Comparison of ENCODE assay signal across 18 cellular contexts in the genomic region with DNA sequence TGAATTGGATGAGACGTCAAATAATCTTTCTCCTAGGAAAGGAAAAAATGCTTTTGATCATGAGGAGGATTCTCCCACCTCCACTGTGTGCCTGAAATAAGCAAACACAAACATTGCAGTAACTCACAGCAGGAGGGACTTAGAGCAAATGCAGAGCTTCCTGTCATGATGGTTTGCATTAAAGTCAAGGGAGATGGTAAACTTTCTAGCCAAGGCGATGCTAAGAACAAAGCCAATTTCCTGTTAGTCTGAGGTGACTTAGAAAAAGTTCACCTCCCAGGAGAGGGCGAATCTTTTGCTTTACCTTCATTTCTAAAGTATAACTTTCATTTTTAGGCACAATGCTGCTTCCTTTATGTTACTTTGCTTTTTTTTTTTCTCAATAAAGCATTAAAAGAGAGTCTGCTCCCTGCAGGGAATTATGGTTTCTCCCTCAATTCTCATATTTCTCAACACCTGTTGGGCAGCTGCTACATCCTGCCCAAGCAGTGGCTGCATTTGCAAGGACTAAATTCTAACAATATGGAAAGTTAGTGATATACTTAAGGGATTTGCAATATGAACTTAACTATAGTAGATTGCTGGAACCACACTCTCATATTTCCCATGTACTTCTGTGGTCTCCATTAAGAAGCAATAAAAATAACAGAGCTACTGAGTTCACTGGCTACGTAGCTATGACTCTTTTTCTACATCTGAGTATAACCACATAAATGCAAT.
A peak's percentile ranks its signal among the peaks of the same experiment; 100 is the strongest.
DNase-seq lines count a peak whose midpoint lies in the region; ATAC-seq, FAIRE-seq and TF ChIP-seq lines count a peak whose summit lies in the region.
"Had no signal": no experiment of that assay in that cellular context is flagged by ENCODE, and none has a peak within 500 bp of the region (broad histone marks: within the 10 kb centered on the region; RNA-seq: fewer than 3 reads in every experiment).

No MANE protein-coding gene starts in this region.

- no peaks in the 10 kb centered on the region for H3K27me3 Mint-ChIP-seq in activated CD4-positive, alpha-beta T cell treated with anti-CD3 and anti-CD28 coated beads for 36 hours
- H3K27me3 Mint-ChIP-seq in T-cell = peaks cover 0 to 1% of the 10 kb centered on the region in 2 donors
- H3K27me3 Mint-ChIP-seq: stimulated activated naive B cell treated with anti-CD40 and anti-IgM and Interleukin-4, amounts not matched to agents 10 μg/mL and 1 μg/mL and 100 μg/mL, for 72 hours had no signal

- CTCF ChIA-PET in activated CD4-positive, alpha-beta T cell treated with anti-CD3 and anti-CD28 coated beads for 36 hours (lab: Charles Lee) = interaction anchor here (1.6 kb wide), 1 partner anchor 12 kb away, joined by 4 read pairs; no protein-coding TSS in a partner anchor
- CTCF ChIA-PET in T-cell (lab: Charles Lee) = no interaction called here

- POLR2A ChIA-PET in activated CD4-positive, alpha-beta T cell treated with anti-CD3 and anti-CD28 coated beads for 36 hours (lab: Charles Lee) = no interaction called here
- POLR2A ChIA-PET in T-cell (lab: Charles Lee) = no interaction called here

- H3K27ac Mint-ChIP-seq in activated CD4-positive, alpha-beta T cell treated with anti-CD3 and anti-CD28 coated beads for 36 hours = peak overlapping the region; percentile 12
- H3K27ac Mint-ChIP-seq in T-cell = peak overlapping the region; percentile 50
- H3K27ac Mint-ChIP-seq: stimulated activated naive B cell treated with anti-CD40 and anti-IgM and Interleukin-4, amounts not matched to agents 10 μg/mL and 1 μg/mL and 100 μg/mL, for 72 hours; T-helper 17 cell had no signal

- no peaks in the 10 kb centered on the region for H3K36me3 Mint-ChIP-seq in activated CD4-positive, alpha-beta T cell treated with anti-CD3 and anti-CD28 coated beads for 36 hours (ENCODE audit: low read depth)
- H3K36me3 Mint-ChIP-seq in T-cell = no peaks in the 10 kb centered on the region
- H3K36me3 Mint-ChIP-seq: stimulated activated naive B cell treated with anti-CD40 and anti-IgM and Interleukin-4, amounts not matched to agents 10 μg/mL and 1 μg/mL and 100 μg/mL, for 72 hours had no signal

- no peak overlapping the region for H3K4me3 Mint-ChIP-seq in activated CD4-positive, alpha-beta T cell treated with anti-CD3 and anti-CD28 coated beads for 36 hours
- peak overlapping the region in 1 of 3 donors; percentile 14 for H3K4me3 Mint-ChIP-seq in T-cell
- H3K4me3 Mint-ChIP-seq: stimulated activated naive B cell treated with anti-CD40 and anti-IgM and Interleukin-4, amounts not matched to agents 10 μg/mL and 1 μg/mL and 100 μg/mL, for 72 hours; T-helper 17 cell had no signal

- DNase-seq in activated CD4-positive, alpha-beta T cell treated with anti-CD3 and anti-CD28 coated beads for 36 hours = no peak
- no peak for DNase-seq in activated CD4-positive, alpha-beta T cell treated with anti-CD3 and anti-CD28 coated beads for 1 hour
- peak; percentile 91 for DNase-seq in LHCN-M2 (ENCODE audit: low read depth)
- DNase-seq in T-cell = peak in 1 of 34 experiments; percentile 1
- peak; percentile 50 for DNase-seq in iPS-NIHi7 (ENCODE audit: extremely low spot score)
- no peak for DNase-seq in GM12892 (ENCODE audit: insufficient read length)
- DNase-seq in GDM1 (lab: John Stamatoyannopoulos, UW) = no peak
- DNase-seq in kidney tubule cell (ENCODE audit: low spot score) = no peak
- DNase-seq: activated CD4-positive, CD25-positive, alpha-beta regulatory T cell; C1 segment of cervical spinal cord; DMS 273 treated with DMSO at 0.1 percent for 48 hours; dorsolateral prefrontal cortex; nucleus accumbens; SIG-M5; stimulated activated naive B cell treated with anti-CD40 and anti-IgM and Interleukin-4, amounts not matched to agents 10 μg/mL and 1 μg/mL and 100 μg/mL, for 72 hours; T-helper 17 cell had no signal

- FAIRE-seq in GM12892 (lab: Jason Lieb, UNC) = no peak
- FAIRE-seq: A204.1, frontal cortex had no signal

- no peak for TF ChIP-seq POLR2A in GM12892 (IDR thresholded peaks at IDR 0.05; ENCODE audit: low read depth, low read length)

- peak; percentile 47 for ATAC-seq in activated CD4-positive, alpha-beta T cell treated with anti-CD3 and anti-CD28 coated beads for 36 hours
- peak; percentile 50 to 94 (median 72) for ATAC-seq in T-cell (replicated peaks in 1 of 4)
- ATAC-seq: stimulated activated naive B cell treated with anti-CD40 and anti-IgM and Interleukin-4, amounts not matched to agents 10 μg/mL and 1 μg/mL and 100 μg/mL, for 72 hours; T-helper 17 cell had no signal

- peaks cover 11% of the 10 kb centered on the region for H3K4me1 Mint-ChIP-seq in activated CD4-positive, alpha-beta T cell treated with anti-CD3 and anti-CD28 coated beads for 36 hours
- peaks cover 7 to 21% (median 8%) of the 10 kb centered on the region in 3 donors for H3K4me1 Mint-ChIP-seq in T-cell
- H3K4me1 Mint-ChIP-seq: stimulated activated naive B cell treated with anti-CD40 and anti-IgM and Interleukin-4, amounts not matched to agents 10 μg/mL and 1 μg/mL and 100 μg/mL, for 72 hours; T-helper 17 cell had no signal

- peaks cover 3% of the 10 kb centered on the region for H3K9me3 Mint-ChIP-seq in activated CD4-positive, alpha-beta T cell treated with anti-CD3 and anti-CD28 coated beads for 36 hours (ENCODE audit: low read depth)
- H3K9me3 Mint-ChIP-seq in T-cell = peaks cover 0 to 8% (median 8%) of the 10 kb centered on the region in 3 donors

- intact Hi-C loops in activated CD4-positive, alpha-beta T cell treated with anti-CD3 and anti-CD28 coated beads for 36 hours (cut with DNase I, micrococcal nuclease) = no loop called here

Comparison
In these comparisons a context has a peak if more than half of its experiments do, and no peak if none do; other contexts are left out.
1. DNase-seq: peak in LHCN-M2 (single experiment) and iPS-NIHi7 (single experiment); none in activated CD4-positive, alpha-beta T cell treated with anti-CD3 and anti-CD28 coated beads for 36 hours (single experiment), activated CD4-positive, alpha-beta T cell treated with anti-CD3 and anti-CD28 coated beads for 1 hour (single experiment), GM12892 (single experiment), GDM1 (single experiment) and kidney tubule cell (single experiment).